ENCODE assay signal across 25 cellular contexts in the genomic region with DNA sequence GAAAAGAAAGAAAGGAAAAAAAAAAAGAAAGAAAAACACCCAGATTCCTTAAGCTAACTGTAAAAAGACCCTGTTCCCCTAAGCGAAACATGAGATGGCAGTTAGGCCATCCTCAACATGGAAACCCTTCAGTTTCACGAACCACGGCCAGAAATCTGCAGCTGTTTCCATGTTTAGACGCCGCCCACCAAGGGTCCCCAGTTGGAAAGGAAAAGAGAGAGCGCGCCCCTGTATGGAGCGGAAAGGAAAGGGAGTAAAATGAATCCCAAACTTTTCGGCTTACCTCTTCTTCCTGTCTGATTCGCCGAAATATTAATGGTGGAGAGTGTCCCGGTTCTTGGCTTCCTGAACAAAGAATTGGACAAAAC. TPM values are rescaled to one million over a fixed set of nuclear protein-coding genes. Genes with fewer than 3 reads are reported as not detected.
DNase-seq lines count a peak whose midpoint lies in the region; ATAC-seq, FAIRE-seq and TF ChIP-seq lines count a peak whose summit lies in the region.
"Had no signal": no experiment of that assay in that cellular context is flagged by ENCODE, and none has a peak within 500 bp of the region (broad histone marks: within the 10 kb centered on the region; RNA-seq: fewer than 3 reads in every experiment).

No MANE protein-coding gene starts in this region.

- H3K27ac ChIP-seq in A549 (no peak overlapping the region), HUES6 (ENCODE audit: low read depth, low read length) (peak overlapping the region; percentile 73), K562 (ENCODE audit: extremely low read depth, low read depth, low read length) (no peak overlapping the region), RWPE1 (no peak overlapping the region)
- H3K27ac ChIP-seq: cardiac muscle cell, coronary artery, esophagus muscularis mucosa had no signal

- ATAC-seq in A549 (no peak), K562 (no peak), GM19023 (IDR thresholded peaks at IDR 0.05; ENCODE audit: unreplicated experiment) (no peak), HG03196 (IDR thresholded peaks at IDR 0.05; ENCODE audit: unreplicated experiment) (no peak)
- ATAC-seq: activated CD8-positive, alpha-beta T cell treated with anti-CD3 and anti-CD28 coated beads for 36 hours; activated naive CD4-positive, alpha-beta T cell treated with anti-CD3 and anti-CD28 coated beads, Interleukin-2, amount 50 U/mL, for 72 hours; CD8-positive, alpha-beta T cell; effector memory CD8-positive, alpha-beta T cell had no signal

- POLR2A ChIA-PET in A549 (lab: Yijun Ruan, JAX) (no interaction called here), K562 (lab: Yijun Ruan, JAX) (interaction anchor here (1.1 kb wide), 1 partner anchor 27 kb away, joined by 3 read pairs; no protein-coding TSS in a partner anchor), RWPE1 (lab: Yijun Ruan, JAX; ENCODE audit: low non-redundant PET) (no interaction called here)

- no peaks in the 10 kb centered on the region for H3K9me1 ChIP-seq in K562 (ENCODE audit: control insufficient read depth, insufficient read depth, low read length)

- intact Hi-C loops in K562 (cut with micrococcal nuclease): no loop called here

- TF ChIP-seq CTCF in A549 (IDR thresholded peaks at IDR 0.05): no peak
- TF ChIP-seq CTCF in K562 (IDR thresholded peaks at IDR 0.05 in 2 of 3, conservative IDR thresholded peaks at IDR 0.05 in 1 of 3; ENCODE audit: insufficient read depth in 2 of 3, low read depth in 1 of 3, low read length in 3 of 3): no peak
- TF ChIP-seq CTCF in RWPE1 (conservative IDR thresholded peaks at IDR 0.05; ENCODE audit: low read depth): no peak

- H3K27me3 ChIP-seq in HUES6 (ENCODE audit: control insufficient read depth, insufficient read depth, low read length): no peaks in the 10 kb centered on the region
- no peaks in the 10 kb centered on the region for H3K27me3 ChIP-seq in K562 (ENCODE audit: control insufficient read depth in 2 of 2, insufficient read depth in 2 of 2, low read length in 2 of 2)
- H3K27me3 ChIP-seq: cardiac muscle cell, esophagus muscularis mucosa had no signal

- no peak for TF ChIP-seq POLR2A in A549 (IDR thresholded peaks at IDR 0.05; ENCODE audit: low read length)
- no peak for TF ChIP-seq POLR2A in K562 (conservative IDR thresholded peaks at IDR 0.05)

- H3K9me3 ChIP-seq in A549 (no peaks in the 10 kb centered on the region; the same call in 2 of the 3 replicates), HUES6 (ENCODE audit: control insufficient read depth, insufficient read depth, low read depth, low read length) (peaks cover 9% of the 10 kb centered on the region), K562 (replicated peaks; ENCODE audit: control insufficient read depth, insufficient read depth, low read depth, low read length) (peaks cover 2% of the 10 kb centered on the region; the same call in 1 of the 2 replicates)
- H3K9me3 ChIP-seq: esophagus muscularis mucosa had no signal

- no peak for DNase-seq in A549 (ENCODE audit: low read depth in 1 of 2, low spot score in 1 of 2)
- no peak for DNase-seq in K562 (ENCODE audit: extremely low read depth in 1 of 4, low spot score in 3 of 4)
- peak; percentile 11 for DNase-seq in iPS-NIHi7 (ENCODE audit: extremely low spot score)
- DNase-seq in RWPE1 (ENCODE audit: low spot score): no peak
- no peak for DNase-seq in 8988T
- DNase-seq: activated CD8-positive, alpha-beta T cell treated with anti-CD3 and anti-CD28 coated beads for 36 hours; CD8-positive, alpha-beta T cell; effector memory CD8-positive, alpha-beta T cell; GOT3; NCI-H1048; NCI-H1694; NCI-H526 treated with DMSO at 0.1 percent for 48 hours; T-helper 2 cell; trophoblast cell had no signal

- no peak for TF ChIP-seq EP300 in A549 (IDR thresholded peaks at IDR 0.05)
- TF ChIP-seq EP300 in K562 (IDR thresholded peaks at IDR 0.05; ENCODE audit: low read length): no peak

- no peaks in the 10 kb centered on the region for H4K20me1 ChIP-seq in K562 (replicated peaks; ENCODE audit: control insufficient read depth, insufficient read depth, low read length)

- H2AFZ ChIP-seq in K562 (ENCODE audit: low read depth, low read length): peak overlapping the region; percentile 44; the same call in 1 of the 2 replicates

- CTCF ChIA-PET in A549 (lab: Yijun Ruan, JAX) (no interaction called here), K562 (lab: Yijun Ruan, JAX; ENCODE audit: low intra/inter-chr PET ratio) (no interaction called here), RWPE1 (lab: Yijun Ruan, JAX) (no interaction called here)

- FAIRE-seq in A549 (lab: Jason Lieb, UNC): no peak
- no peak for FAIRE-seq in K562 (lab: Jason Lieb, UNC)
- FAIRE-seq: frontal cortex, GM12892 had no signal

- H3K4me2 ChIP-seq in A549 (peak overlapping the region; percentile 33; the same call in 1 of the 3 replicates), K562 (ENCODE audit: insufficient read depth, low read length) (no peak overlapping the region)

- WGBS in A549 (ENCODE audit: missing lambda C conversion rate): 93% methylated on average over 12 of the region's 12 CpGs
- 88% methylated on average over 12 of the region's 12 CpGs for WGBS in K562 (ENCODE audit: insufficient coverage, low coverage, missing lambda C conversion rate)

- BruUV-seq in K562 (replicated peaks; lab: Mats Ljungman, UMichigan): no TSS peak

- TF ChIP-seq RAD21 in A549 (conservative IDR thresholded peaks at IDR 0.05 in 1 of 2, IDR thresholded peaks at IDR 0.05 in 1 of 2) (no peak), K562 (CRISPR knock-in tag; conservative IDR thresholded peaks at IDR 0.05 in 1 of 2, IDR thresholded peaks at IDR 0.05 in 1 of 2) (no peak)

- H3K4me3 ChIP-seq in A549 (no peak overlapping the region), HUES6 (ENCODE audit: low read depth, low read length) (no peak overlapping the region), K562 (no peak overlapping the region)
- H3K4me3 ChIP-seq: cardiac muscle cell, coronary artery, esophagus muscularis mucosa had no signal

- H3K79me2 ChIP-seq in K562 (ENCODE audit: control insufficient read depth, insufficient read depth, low read length): no peaks in the 10 kb centered on the region

- in situ Hi-C loops in K562 (cut with MboI): no loop called here

- H3K4me1 ChIP-seq in A549 (peaks cover 41% of the 10 kb centered on the region), HUES6 (ENCODE audit: control insufficient read depth, insufficient read depth, low read length) (peaks cover 22% of the 10 kb centered on the region), K562 (replicated peaks in 1 of 2; ENCODE audit: control insufficient read depth in 2 of 2, insufficient read depth in 2 of 2, low read length in 2 of 2) (no peaks in the 10 kb centered on the region; a peak in 2 of 5 replicates)

- H3K9ac ChIP-seq in HUES6 (ENCODE audit: low read length) (peak overlapping the region; percentile 15), K562 (ENCODE audit: insufficient read depth in 1 of 2, low read depth in 2 of 2, low read length in 2 of 2) (no peak overlapping the region)

- H3K36me3 ChIP-seq in HUES6 (ENCODE audit: control insufficient read depth, insufficient read depth, low read length): no peaks in the 10 kb centered on the region
- H3K36me3 ChIP-seq in K562 (ENCODE audit: control insufficient read depth, insufficient read depth, low read length): no peaks in the 10 kb centered on the region
- H3K36me3 ChIP-seq: cardiac muscle cell, esophagus muscularis mucosa had no signal

RNA-seq across cellular contexts. Expression of a gene that starts 38.3 kb away (rescaled TPM):
- polyA plus RNA-seq in A549 (2011; rRNA removed) (0.86 and 1.4 TPM in 2 replicates), A549 (2017; fragmentation: RNase III; extraction: RNeasy Plus Mini Kit Qiagen cat#74134 plus additional on column Dnase treatment) (1.1 to 1.4 TPM (median 1.1 TPM) in 3 replicates), K562 (2011; rRNA removed) (0.11 and 0.14 TPM in 2 replicates), K562 (2014; fragmentation: Illumina TruSeq; extraction: Trizol) (0.11 TPM in 1 of 2 replicates, not detected in the other), K562 (2014; fragmentation: Nextera tagmentation; extraction: Ambion mirVana) (under 1 TPM; 0.23 to 0.45 TPM), K562 (2014; rRNA removed) (not detected in 2 replicates)
- 0.98 and 1.0 TPM in 2 replicates for polyA plus RNA-seq in A549 (2012; cell fraction: cytosol; rRNA removed)
- 0.34 and 0.37 TPM in 2 replicates for polyA plus RNA-seq in A549 (2012; cell fraction: nucleus; rRNA removed)
- 0.25 TPM in 1 of 2 replicates, not detected in the other for polyA minus RNA-seq in A549 (2011; rRNA and poly(A)+ RNA removed)
- total RNA-seq in K562 (2011; cell fraction: chromatin; rRNA removed; ENCODE audit: low replicate concordance): not detected in 2 replicates
- total RNA-seq in K562 (2011; cell fraction: nucleolus; rRNA removed): not detected in 2 replicates
- not detected in 2 replicates for total RNA-seq in K562 (2011; cell fraction: nucleoplasm; rRNA removed)
- total RNA-seq in K562 (2014; rRNA removed) (not detected in 2 replicates), K562 (2014; rRNA removed; fragmentation: Illumina TruSeq; extraction: Trizol) (0.11 and 0.16 TPM in 2 replicates), K562 (2015; rRNA removed; fragmentation: Illumina TruSeq; extraction: Trizol) (0.15 TPM in 1 of 2 replicates, not detected in the other), K562 (2021) (0.31 and 0.35 TPM in 2 replicates)
- polyA plus RNA-seq in K562 (2011; cell fraction: cytosol; rRNA removed): 0.07 and 0.12 TPM in 2 replicates
- polyA plus RNA-seq in K562 (2011; cell fraction: nucleus; rRNA removed): not detected in 2 replicates
- 0.07 and 0.17 TPM in 2 replicates for polyA plus RNA-seq in K562 (2012)
- polyA minus RNA-seq in K562 (2011; rRNA and poly(A)+ RNA removed): 0.30 TPM in 1 of 2 replicates, not detected in the other
- polyA minus RNA-seq in K562 (2011; cell fraction: cytosol; rRNA and poly(A)+ RNA removed): not detected in 2 replicates
- polyA minus RNA-seq in K562 (2011; cell fraction: nucleus; rRNA and poly(A)+ RNA removed): not detected in 2 replicates
- total RNA-seq: B cell; CD8-positive, alpha-beta T cell; HT1080 had no signal

RNA-seq across cellular contexts. Expression of a gene that starts 59.5 kb away (rescaled TPM):
- polyA plus RNA-seq in A549 (2011; rRNA removed) (33.8 and 45.2 TPM in 2 replicates), A549 (2017; fragmentation: RNase III; extraction: RNeasy Plus Mini Kit Qiagen cat#74134 plus additional on column Dnase treatment) (29.2 to 35.6 TPM (median 31.7 TPM) in 3 replicates), K562 (2011; rRNA removed) (39.8 and 61.9 TPM in 2 replicates), K562 (2014; fragmentation: Illumina TruSeq; extraction: Trizol) (60.4 and 76.4 TPM in 2 replicates), K562 (2014; fragmentation: Nextera tagmentation; extraction: Ambion mirVana) (10 to 100 TPM; 37.8 to 41.3 TPM), K562 (2014; rRNA removed) (45.9 and 48.9 TPM in 2 replicates)
- polyA plus RNA-seq in A549 (2012; cell fraction: cytosol; rRNA removed): 4.8 and 5.0 TPM in 2 replicates
- 3.9 and 5.3 TPM in 2 replicates for polyA plus RNA-seq in A549 (2012; cell fraction: nucleus; rRNA removed)
- 13.4 and 13.6 TPM in 2 replicates for polyA minus RNA-seq in A549 (2011; rRNA and poly(A)+ RNA removed)
- total RNA-seq in K562 (2011; cell fraction: chromatin; rRNA removed; ENCODE audit: low replicate concordance): 31.5 and 142 TPM in 2 replicates
- 14.3 and 21.7 TPM in 2 replicates for total RNA-seq in K562 (2011; cell fraction: nucleolus; rRNA removed)
- 41.9 and 67.9 TPM in 2 replicates for total RNA-seq in K562 (2011; cell fraction: nucleoplasm; rRNA removed)
- total RNA-seq in K562 (2014; rRNA removed) (63.2 and 67.6 TPM in 2 replicates), K562 (2014; rRNA removed; fragmentation: Illumina TruSeq; extraction: Trizol) (114 and 126 TPM in 2 replicates), K562 (2015; rRNA removed; fragmentation: Illumina TruSeq; extraction: Trizol) (87.5 and 96.4 TPM in 2 replicates), K562 (2021) (117 TPM in 2 replicates)
- polyA plus RNA-seq in K562 (2011; cell fraction: cytosol; rRNA removed): 5.5 and 10.9 TPM in 2 replicates
- polyA plus RNA-seq in K562 (2011; cell fraction: nucleus; rRNA removed): 10.4 and 12.4 TPM in 2 replicates
- polyA plus RNA-seq in K562 (2012): 29.9 and 48.2 TPM in 2 replicates
- polyA minus RNA-seq in K562 (2011; rRNA and poly(A)+ RNA removed): 148 and 165 TPM in 2 replicates
- 44.9 and 54.8 TPM in 2 replicates for polyA minus RNA-seq in K562 (2011; cell fraction: cytosol; rRNA and poly(A)+ RNA removed)
- polyA minus RNA-seq in K562 (2011; cell fraction: nucleus; rRNA and poly(A)+ RNA removed): 25.8 and 45.7 TPM in 2 replicates
